17 cellular contexts compared by ENCODE assay signal in the genomic region with DNA sequence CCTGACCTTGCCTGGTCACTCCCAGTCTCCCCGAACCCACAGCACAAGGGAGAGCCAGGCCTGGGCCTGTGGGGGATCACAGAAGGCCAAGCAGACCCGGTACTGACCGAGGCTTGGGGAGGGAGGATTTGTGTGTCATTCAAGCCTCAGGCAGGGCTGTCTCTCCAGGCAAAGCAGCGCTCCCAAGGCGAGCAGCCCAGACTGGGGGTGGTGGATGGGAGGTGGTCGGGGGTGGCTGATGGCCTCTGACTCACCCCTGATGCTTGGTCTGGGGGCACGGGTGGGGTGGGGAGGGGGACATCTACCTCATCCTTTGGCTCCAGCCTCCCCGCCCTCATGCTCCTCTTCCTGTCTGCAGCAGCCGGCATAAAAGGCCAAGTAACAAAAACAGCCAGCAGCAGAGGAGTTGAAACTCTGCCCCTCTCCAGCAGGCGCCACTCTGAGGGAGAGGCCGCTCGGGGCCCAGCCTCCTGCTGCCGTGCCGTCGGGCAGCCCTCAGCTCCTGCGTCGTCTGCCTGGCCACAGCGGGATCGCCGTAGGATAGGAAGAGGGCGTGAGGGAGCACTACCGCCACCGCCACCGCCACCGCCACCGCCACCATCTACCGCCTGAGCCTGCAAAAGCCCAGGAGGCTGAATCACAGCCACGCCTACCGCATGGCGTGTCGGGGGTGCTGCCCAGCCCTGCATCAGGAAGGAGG.
DNase-seq lines count a peak whose midpoint lies in the region; ATAC-seq, FAIRE-seq and TF ChIP-seq lines count a peak whose summit lies in the region.
"Had no signal": no experiment of that assay in that cellular context is flagged by ENCODE, and none has a peak within 500 bp of the region (broad histone marks: within the 10 kb centered on the region; RNA-seq: fewer than 3 reads in every experiment).

No MANE protein-coding gene starts in this region.

- DNase-seq in H9, result peak; percentile 80
- DNase-seq in RWPE2 (ENCODE audit: low spot score), result peak; percentile 37
- DNase-seq in kidney, result peak; percentile 61
- DNase-seq in stomach, result no peak
- no peak for DNase-seq in NCI-H510A (lab: John Stamatoyannopoulos, UW)
- DNase-seq in activated T-helper 1 cell treated with anti-CD3 and anti-CD28 coated beads, Interleukin-12 subunit alpha, Interleukin-12 subunit beta, Interleukin-2, Interleukin-4 antibody, amounts not matched to agents 30 ng/mL and 10 ng/mL and 1 ng/mL, durations not matched to agents 14 hours and 24 hours and 36 hours (ENCODE audit: low spot score), result no peak
- DNase-seq: activated CD4-positive, CD25-positive, alpha-beta regulatory T cell; activated CD8-positive, alpha-beta memory T cell treated with anti-CD3 and anti-CD28 coated beads for 24 hours; effector memory CD8-positive, alpha-beta T cell; NCI-H1694 treated with DMSO at 0.1 percent for 48 hours; ovary; testis had no signal

- H3K9ac ChIP-seq in H9 (ENCODE audit: extremely low read depth, insufficient read length, low read length) (no peak overlapping the region), kidney (ENCODE audit: low read length in 2 of 2) (no peak overlapping the region)

- H3K9me3 ChIP-seq in H9 (ENCODE audit: control insufficient read depth, low read depth, low read length) (no peaks in the 10 kb centered on the region), RWPE2 (ENCODE audit: severe bottlenecking) (no peaks in the 10 kb centered on the region), kidney (ENCODE audit: control insufficient read depth in 1 of 2, low read length in 2 of 2) (no peaks in the 10 kb centered on the region), stomach (no peaks in the 10 kb centered on the region)
- H3K9me3 ChIP-seq: HAP-1, left lung, ovary, testis had no signal

- no peak overlapping the region for H3K4me2 ChIP-seq in H9 (ENCODE audit: insufficient read depth, insufficient read length, low read length)

- H3K27me3 Mint-ChIP-seq in H9 (ENCODE audit: low read depth), result peaks cover 8% of the 10 kb centered on the region
- H3K27me3 Mint-ChIP-seq in activated T-helper 1 cell treated with anti-CD3 and anti-CD28 coated beads, Interleukin-12 subunit alpha, Interleukin-12 subunit beta, Interleukin-2, Interleukin-4 antibody, amounts not matched to agents 30 ng/mL and 10 ng/mL and 1 ng/mL, durations not matched to agents 14 hours and 24 hours and 36 hours (ENCODE audit: insufficient read depth), result no peaks in the 10 kb centered on the region

- H3K23ac ChIP-seq in H9 (ENCODE audit: insufficient read length, low read depth, low read length), result no peak overlapping the region

- H3K36me3 ChIP-seq in RWPE2 (ENCODE audit: low read depth) (no peaks in the 10 kb centered on the region), kidney (ENCODE audit: control insufficient read depth in 1 of 2, insufficient read depth in 2 of 2, low read length in 2 of 2) (no peaks in the 10 kb centered on the region), stomach (no peaks in the 10 kb centered on the region)
- H3K36me3 ChIP-seq: cardiac muscle cell, HAP-1, left lung, ovary had no signal

- H2AFZ ChIP-seq in H9 (ENCODE audit: low read length), result no peak overlapping the region

- no peak for TF ChIP-seq EP300 in stomach (IDR thresholded peaks at IDR 0.05)

- no peak overlapping the region for H2BK20ac ChIP-seq in H9 (ENCODE audit: low read depth, low read length, poor library complexity, severe bottlenecking)

- no peak overlapping the region for H2BK120ac ChIP-seq in H9 (ENCODE audit: low read depth, low read length, poor library complexity, severe bottlenecking)

- H3T11ph ChIP-seq in H9 (ENCODE audit: low read length), result no peak overlapping the region

- H2BK12ac ChIP-seq in H9 (ENCODE audit: insufficient read length, low read depth, low read length), result no peak overlapping the region

- no peak for FAIRE-seq in kidney (lab: Jason Lieb, UNC)

- no peak overlapping the region for H3K56ac ChIP-seq in H9 (ENCODE audit: insufficient read length, low read depth, low read length)

- H4K5ac ChIP-seq in H9 (ENCODE audit: insufficient read length, low read depth, low read length), result no peak overlapping the region

- H4K20me1 ChIP-seq in H9 (ENCODE audit: control insufficient read depth, insufficient read depth, insufficient read length), result no peaks in the 10 kb centered on the region

- no peak for ATAC-seq in RWPE2 (ENCODE audit: low read depth)
- ATAC-seq in HG03097 (IDR thresholded peaks at IDR 0.05; ENCODE audit: low FRiP score, unreplicated experiment), result no peak
- ATAC-seq: effector memory CD8-positive, alpha-beta T cell; left lung had no signal

- H3K27me3 ChIP-seq in H9 (ENCODE audit: insufficient read depth, low read length) (no peaks in the 10 kb centered on the region), RWPE2 (ENCODE audit: insufficient read depth, poor library complexity, severe bottlenecking) (peaks cover 12% of the 10 kb centered on the region), stomach (peaks cover 0 to 78% (median 0%) of the 10 kb centered on the region in 3 donors)
- H3K27me3 ChIP-seq: cardiac muscle cell, ovary, testis had no signal

- no peaks in the 10 kb centered on the region; the same call in 1 of the 2 replicates for H3K4me1 ChIP-seq in H9 (ENCODE audit: insufficient read depth, low read length)
- H3K4me1 ChIP-seq in RWPE2 (ENCODE audit: insufficient read depth, poor library complexity, severe bottlenecking), result no peaks in the 10 kb centered on the region
- H3K4me1 ChIP-seq in kidney (ENCODE audit: control insufficient read depth in 1 of 2, insufficient read depth in 1 of 2, low read depth in 1 of 2, low read length in 2 of 2), result no peaks in the 10 kb centered on the region
- peaks cover 0 to 7% (median 0%) of the 10 kb centered on the region in 4 donors for H3K4me1 ChIP-seq in stomach
- H3K4me1 ChIP-seq: HAP-1, left lung, testis had no signal

- peaks cover 12 to 29% of the 10 kb centered on the region in 2 experiments for H3K4me1 Mint-ChIP-seq in H9
- no peaks in the 10 kb centered on the region for H3K4me1 Mint-ChIP-seq in activated T-helper 1 cell treated with anti-CD3 and anti-CD28 coated beads, Interleukin-12 subunit alpha, Interleukin-12 subunit beta, Interleukin-2, Interleukin-4 antibody, amounts not matched to agents 30 ng/mL and 10 ng/mL and 1 ng/mL, durations not matched to agents 14 hours and 24 hours and 36 hours (ENCODE audit: low read depth)
- H3K4me1 Mint-ChIP-seq: CD14-positive monocyte had no signal

- H3K4ac ChIP-seq in H9 (ENCODE audit: low read depth, low read length), result no peak overlapping the region

- no peak overlapping the region for H3K4me3 Mint-ChIP-seq in H9
- H3K4me3 Mint-ChIP-seq in activated T-helper 1 cell treated with anti-CD3 and anti-CD28 coated beads, Interleukin-12 subunit alpha, Interleukin-12 subunit beta, Interleukin-2, Interleukin-4 antibody, amounts not matched to agents 30 ng/mL and 10 ng/mL and 1 ng/mL, durations not matched to agents 14 hours and 24 hours and 36 hours, result no peak overlapping the region
- H3K4me3 Mint-ChIP-seq: CD14-positive monocyte; effector memory CD8-positive, alpha-beta T cell had no signal

- H4K8ac ChIP-seq in H9 (replicated peaks; ENCODE audit: insufficient read length, low read depth, low read length), result no peak overlapping the region

- H3K27ac ChIP-seq in H9 (ENCODE audit: insufficient read length, low read depth, low read length) (no peak overlapping the region), RWPE2 (ENCODE audit: poor library complexity, severe bottlenecking) (no peak overlapping the region), kidney (ENCODE audit: low read depth in 2 of 2, low read length in 2 of 2) (no peak overlapping the region), stomach (peak overlapping the region in 3 of 5 donors; percentile 8 to 60 (median 9))
- H3K27ac ChIP-seq: cardiac muscle cell, left lung, ovary, testis had no signal

- peak overlapping the region; percentile 47 for H3K18ac ChIP-seq in H9 (ENCODE audit: insufficient read length, low read depth, low read length)

- no peaks in the 10 kb centered on the region for H3K79me2 ChIP-seq in H9 (ENCODE audit: insufficient read depth, low read length)

- H4K91ac ChIP-seq in H9 (ENCODE audit: insufficient read length, low read depth, low read length), result no peak overlapping the region

- H3K9me3 Mint-ChIP-seq in H9, result no peaks in the 10 kb centered on the region; a peak in 1 of 5 replicates
- no peaks in the 10 kb centered on the region for H3K9me3 Mint-ChIP-seq in activated T-helper 1 cell treated with anti-CD3 and anti-CD28 coated beads, Interleukin-12 subunit alpha, Interleukin-12 subunit beta, Interleukin-2, Interleukin-4 antibody, amounts not matched to agents 30 ng/mL and 10 ng/mL and 1 ng/mL, durations not matched to agents 14 hours and 24 hours and 36 hours
- H3K9me3 Mint-ChIP-seq: effector memory CD8-positive, alpha-beta T cell had no signal

- peak overlapping the region in 1 of 3 experiments; percentile 85; a peak in 2 of 7 replicates for H3K27ac Mint-ChIP-seq in H9
- no peak overlapping the region for H3K27ac Mint-ChIP-seq in activated T-helper 1 cell treated with anti-CD3 and anti-CD28 coated beads, Interleukin-12 subunit alpha, Interleukin-12 subunit beta, Interleukin-2, Interleukin-4 antibody, amounts not matched to agents 30 ng/mL and 10 ng/mL and 1 ng/mL, durations not matched to agents 14 hours and 24 hours and 36 hours
- H3K27ac Mint-ChIP-seq: CD14-positive monocyte; effector memory CD8-positive, alpha-beta T cell had no signal

- TF ChIP-seq POLR2A in stomach (IDR thresholded peaks at IDR 0.05), result no peak

- no peak overlapping the region for H2BK15ac ChIP-seq in H9 (ENCODE audit: low read depth, low read length)

- H3K4me3 ChIP-seq in RWPE2 (ENCODE audit: severe bottlenecking) (no peak overlapping the region), kidney (ENCODE audit: low read length in 2 of 2) (no peak overlapping the region), stomach (no peak overlapping the region)
- H3K4me3 ChIP-seq: cardiac muscle cell, HAP-1, left lung, ovary, testis had no signal

- no peak overlapping the region for H2AK5ac ChIP-seq in H9 (ENCODE audit: insufficient read length, low read length)

- H3K23me2 ChIP-seq in H9 (ENCODE audit: insufficient read length, low read depth, low read length, poor library complexity, severe bottlenecking), result no peaks in the 10 kb centered on the region

- intact Hi-C loops in kidney (cut with DNase I) (no loop called here), stomach (cut with DNase I; ENCODE audit: low total_unique reads) (no loop called here)
- intact Hi-C loops in activated T-helper 1 cell treated with anti-CD3 and anti-CD28 coated beads, Interleukin-12 subunit alpha, Interleukin-12 subunit beta, Interleukin-2, Interleukin-4 antibody, amounts not matched to agents 30 ng/mL and 10 ng/mL and 1 ng/mL, durations not matched to agents 14 hours and 24 hours and 36 hours (cut with micrococcal nuclease), result no loop called here

- peak overlapping the region; percentile 64; the same call in 1 of the 2 replicates for H3K14ac ChIP-seq in H9 (ENCODE audit: insufficient read depth, low read length)

- no peaks in the 10 kb centered on the region for H3K79me1 ChIP-seq in H9 (ENCODE audit: insufficient read depth, low read depth, low read length, poor library complexity, severe bottlenecking)

- no CpG with 5 or more reads among the region's 31 CpGs for WGBS in H9 (ENCODE audit: extremely low coverage, insufficient read length, low lambda C conversion rate)
- WGBS in stomach, 5 donors, result 43 to 63% (median 56%) methylated on average over 21 to 31 of the region's 31 CpGs

- H2BK5ac ChIP-seq in H9 (ENCODE audit: insufficient read length, low read length), result no peak overlapping the region

- TF ChIP-seq CTCF in H9 (conservative IDR thresholded peaks at IDR 0.05) (peak; percentile 30; the same call in 1 of the 3 replicates), RWPE2 (IDR thresholded peaks at IDR 0.05; ENCODE audit: poor library complexity, severe bottlenecking) (no peak), kidney (IDR thresholded peaks at IDR 0.05; ENCODE audit: borderline replicate concordance, extremely low read depth, insufficient read depth) (no peak), stomach (IDR thresholded peaks at IDR 0.05) (no peak)

- no peaks in the 10 kb centered on the region for H3K36me3 Mint-ChIP-seq in H9 (ENCODE audit: insufficient read depth in 1 of 3, low read depth in 3 of 3)
- no peaks in the 10 kb centered on the region for H3K36me3 Mint-ChIP-seq in activated T-helper 1 cell treated with anti-CD3 and anti-CD28 coated beads, Interleukin-12 subunit alpha, Interleukin-12 subunit beta, Interleukin-2, Interleukin-4 antibody, amounts not matched to agents 30 ng/mL and 10 ng/mL and 1 ng/mL, durations not matched to agents 14 hours and 24 hours and 36 hours (ENCODE audit: low read depth)
- H3K36me3 Mint-ChIP-seq: CD14-positive monocyte had no signal

Comparison
In these comparisons a context has a peak if more than half of its experiments do, and no peak if none do; other contexts are left out.
1. DNase-seq: peak in H9 (single experiment), RWPE2 (single experiment) and kidney (single experiment); none in stomach (single experiment), NCI-H510A (single experiment) and activated T-helper 1 cell treated with anti-CD3 and anti-CD28 coated beads, Interleukin-12 subunit alpha, Interleukin-12 subunit beta, Interleukin-2, Interleukin-4 antibody, amounts not matched to agents 30 ng/mL and 10 ng/mL and 1 ng/mL, durations not matched to agents 14 hours and 24 hours and 36 hours (single experiment).
2. H3K27ac ChIP-seq: peak in stomach (3 of 5); none in H9 (single experiment), RWPE2 (single experiment) and kidney (0 of 2).